ENCODE assay signal across 13 cellular contexts in the genomic region with DNA sequence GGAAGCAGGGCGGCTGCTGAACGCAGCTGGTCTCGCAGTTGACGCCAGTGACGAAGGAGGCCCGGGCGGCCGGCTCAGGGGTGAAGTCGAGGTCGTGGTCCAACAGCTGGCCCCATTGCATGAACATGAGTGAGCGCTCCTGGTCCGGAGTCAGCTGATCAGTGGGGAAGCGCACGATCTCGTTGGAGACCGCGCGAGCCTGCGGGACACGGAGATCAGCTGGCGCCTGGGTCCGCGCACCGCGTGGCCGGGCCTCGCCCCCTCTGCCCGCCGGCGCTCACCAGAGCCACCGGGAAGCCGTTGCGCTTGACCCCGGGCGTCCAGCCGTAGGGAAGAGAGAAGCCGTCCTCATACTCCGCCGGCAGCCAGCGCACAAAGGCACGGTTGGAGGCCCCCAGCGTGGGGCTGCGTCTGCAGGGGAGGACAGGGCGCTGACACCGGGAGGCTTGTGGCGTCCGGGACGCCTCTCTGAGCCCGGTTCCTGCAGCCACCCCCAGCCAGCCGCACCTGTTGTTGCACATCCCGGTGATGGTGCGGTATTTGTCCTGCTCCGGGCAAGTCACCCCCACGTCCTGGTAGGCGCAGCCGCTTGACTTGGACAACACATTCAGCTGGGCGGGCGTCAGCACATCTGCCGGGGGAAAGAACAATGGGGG. TPM values are rescaled to one million over a fixed set of nuclear protein-coding genes. Genes with fewer than 3 reads are reported as not detected.
DNase-seq lines count a peak whose midpoint lies in the region; ATAC-seq and TF ChIP-seq lines count a peak whose summit lies in the region.
"Had no signal": no experiment of that assay in that cellular context is flagged by ENCODE, and none has a peak within 500 bp of the region (broad histone marks: within the 10 kb centered on the region; RNA-seq: fewer than 3 reads in every experiment).

No MANE protein-coding gene starts in this region.

- no peaks in the 10 kb centered on the region for H3K4me1 Mint-ChIP-seq in MCF 10A (ENCODE audit: insufficient read depth, unreplicated experiment)

- H3K36me3 Mint-ChIP-seq in MCF 10A (ENCODE audit: insufficient read depth, unreplicated experiment), result no peaks in the 10 kb centered on the region

- POLR2A ChIA-PET in MCF 10A (lab: Yijun Ruan, JAX), result no interaction called here

- WGBS in esophagus muscularis mucosa, result 44% methylated on average over 5 of the region's 59 CpGs

- no peak overlapping the region for H3K27ac Mint-ChIP-seq in MCF 10A (ENCODE audit: low read depth, unreplicated experiment)

- no peak overlapping the region for H3K4me3 Mint-ChIP-seq in MCF 10A (ENCODE audit: unreplicated experiment)

- no peak overlapping the region for H3K27ac ChIP-seq in breast epithelium
- peak overlapping the region in 2 of 4 donors; percentile 7 to 44 for H3K27ac ChIP-seq in esophagus muscularis mucosa (replicated peaks in 1 of 4)
- no peak overlapping the region for H3K27ac ChIP-seq in upper lobe of right lung

- H3K27me3 ChIP-seq in breast epithelium, result peaks cover 0 to 10% of the 10 kb centered on the region in 2 donors
- H3K27me3 ChIP-seq in esophagus muscularis mucosa, result peaks cover 0 to 52% (median 1%) of the 10 kb centered on the region in 4 donors
- no peaks in the 10 kb centered on the region for H3K27me3 ChIP-seq in upper lobe of right lung

- peaks cover 35% of the 10 kb centered on the region for H3K27me3 Mint-ChIP-seq in MCF 10A (ENCODE audit: insufficient read depth, unreplicated experiment)

- TF ChIP-seq POLR2A in breast epithelium (IDR thresholded peaks at IDR 0.05), result no peak
- no peak for TF ChIP-seq POLR2A in esophagus muscularis mucosa (IDR thresholded peaks at IDR 0.05; ENCODE audit: low read depth)

- DNase-seq in breast epithelium (ENCODE audit: low spot score in 2 of 2), result no peak
- DNase-seq in MCF 10A (ENCODE audit: unreplicated experiment), result no peak
- peak; percentile 89 for DNase-seq in esophagus muscularis mucosa (ENCODE audit: extremely low spot score)
- DNase-seq in mesenteric fat pad (ENCODE audit: low spot score), result peak; percentile 89
- peak; percentile 75 for DNase-seq in upper lobe of right lung
- no peak for DNase-seq in NCI-H2227 (lab: John Stamatoyannopoulos, UW; ENCODE audit: unreplicated experiment)
- DNase-seq in GM10266 (ENCODE audit: extremely low spot score), result no peak
- DNase-seq in HK-2 (ENCODE audit: unreplicated experiment), result no peak
- DNase-seq: activated CD4-positive, alpha-beta T cell treated with anti-CD3 and anti-CD28 coated beads for 1 hour; hippocampal formation; PC-3; stimulated activated naive CD4-positive, alpha-beta T cell treated with Interleukin-2 at 50 U/mL for 16 hours had no signal

- CTCF ChIA-PET in MCF 10A (lab: Yijun Ruan, JAX), result no interaction called here

- intact Hi-C loops in breast epithelium (cut with DNase I; ENCODE audit: low total_unique reads) (no loop called here), MCF 10A (cut with micrococcal nuclease) (no loop called here), esophagus muscularis mucosa (cut with DNase I) (no loop called here), upper lobe of right lung (cut with DNase I) (no loop called here)

- H3K9me3 ChIP-seq in breast epithelium (no peaks in the 10 kb centered on the region), esophagus muscularis mucosa (no peaks in the 10 kb centered on the region), upper lobe of right lung (no peaks in the 10 kb centered on the region)

- TF ChIP-seq CTCF in breast epithelium (IDR thresholded peaks at IDR 0.05) (no peak), MCF 10A (IDR thresholded peaks at IDR 0.05; ENCODE audit: unreplicated experiment) (no peak), esophagus muscularis mucosa (IDR thresholded peaks at IDR 0.05) (no peak), upper lobe of right lung (IDR thresholded peaks at IDR 0.05) (no peak), GM10266 (IDR thresholded peaks at IDR 0.05; ENCODE audit: control insufficient read depth, insufficient read depth, low read depth, missing control alignments) (no peak)

- H3K4me1 ChIP-seq in breast epithelium, result peaks cover 0 to 6% of the 10 kb centered on the region in 2 donors
- H3K4me1 ChIP-seq in esophagus muscularis mucosa, result peaks cover 0 to 17% (median 13%) of the 10 kb centered on the region in 4 donors
- H3K4me1 ChIP-seq in upper lobe of right lung, result no peaks in the 10 kb centered on the region

- ATAC-seq in upper lobe of right lung, result peak; percentile 76
- ATAC-seq: PC-3 had no signal

- no peak for TF ChIP-seq EP300 in esophagus muscularis mucosa (IDR thresholded peaks at IDR 0.05)

- H3K4me3 ChIP-seq in breast epithelium, result peak overlapping the region in 2 of 3 donors; percentile 40 to 64
- peak overlapping the region; percentile 29 to 46 (median 37) for H3K4me3 ChIP-seq in esophagus muscularis mucosa
- peak overlapping the region; percentile 21 for H3K4me3 ChIP-seq in upper lobe of right lung

- H3K36me3 ChIP-seq in breast epithelium (no peaks in the 10 kb centered on the region), esophagus muscularis mucosa (no peaks in the 10 kb centered on the region), upper lobe of right lung (no peaks in the 10 kb centered on the region)

- no peaks in the 10 kb centered on the region for H3K9me3 Mint-ChIP-seq in MCF 10A (ENCODE audit: unreplicated experiment)

- BruUV-seq in MCF 10A (replicated peaks; lab: Mats Ljungman, UMichigan), result no TSS peak

RNA-seq across cellular contexts. Expression of gene MPO, which starts 1.6 kb away (rescaled TPM):
- total RNA-seq in breast epithelium, result under 1 TPM in 1 of 3 donors, not detected in 2; 0.16 TPM
- total RNA-seq in MCF 10A (2022), result 0.19 TPM in 1 of 2 replicates, not detected in the other
- total RNA-seq in esophagus muscularis mucosa, result under 1 TPM in 2 of 4 donors, not detected in 2; 0.23 to 0.66 TPM
- 0.35 TPM for total RNA-seq in mesenteric fat pad
- 0.35 TPM for total RNA-seq in upper lobe of right lung
- total RNA-seq: PC-3, renal cortical epithelial cell had no signal

RNA-seq across cellular contexts. Expression of gene LPO, which starts 40.8 kb away (rescaled TPM):
- total RNA-seq in breast epithelium (under 1 TPM in 1 of 3 donors, not detected in 2; 0.29 TPM), MCF 10A (2022) (not detected in 2 replicates), esophagus muscularis mucosa (not detected), mesenteric fat pad (not detected), upper lobe of right lung (not detected)
- total RNA-seq: PC-3, renal cortical epithelial cell had no signal

RNA-seq across cellular contexts. Expression of gene TSPOAP1, which starts 49.5 kb away (rescaled TPM):
- 10 to 100 TPM in 2 of 3 donors, 1 to 10 TPM in 1; 2.6 to 42.1 (median 26.9) TPM for total RNA-seq in breast epithelium
- not detected in 2 replicates for total RNA-seq in MCF 10A (2022)
- total RNA-seq in esophagus muscularis mucosa, result 10 to 100 TPM in 3 of 4 donors, 1 to 10 TPM in 1; 10.0 to 19.0 (median 16.0) TPM
- 1.3 TPM for total RNA-seq in mesenteric fat pad
- total RNA-seq in upper lobe of right lung, result 21.0 TPM

Comparison
In these comparisons a context has a peak if more than half of its experiments do, and no peak if none do; other contexts are left out.
1. DNase-seq: peak in esophagus muscularis mucosa (single experiment), mesenteric fat pad (single experiment) and upper lobe of right lung (single experiment); none in breast epithelium (0 of 2), MCF 10A (single experiment), NCI-H2227 (single experiment), GM10266 (single experiment) and HK-2 (single experiment).
2. Peak in every context shown above with its lines, with median percentiles within 50 percentile points of each other: H3K4me3 ChIP-seq.